Comparison of ENCODE assay signal across 8 cellular contexts in the genomic region with DNA sequence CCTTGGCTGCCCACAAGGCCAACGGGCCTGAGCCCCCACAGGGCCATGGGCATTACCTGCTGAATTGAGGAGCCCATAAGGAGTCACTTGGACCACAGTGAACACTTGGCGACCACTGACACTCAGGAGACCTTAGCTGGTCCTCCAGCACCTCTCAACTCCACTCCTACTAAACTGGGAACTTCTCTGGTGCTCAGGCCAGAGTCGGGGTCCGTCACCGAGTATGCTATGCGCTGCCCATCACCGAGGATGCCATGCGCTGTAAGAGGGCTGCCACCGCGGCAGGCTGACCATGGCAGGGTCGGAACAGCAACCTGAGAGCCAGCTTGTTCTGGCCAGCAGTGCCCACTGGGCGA. TPM values are rescaled to one million over a fixed set of nuclear protein-coding genes. Genes with fewer than 3 reads are reported as not detected.
A peak's percentile ranks its signal among the peaks of the same experiment; 100 is the strongest.
DNase-seq lines count a peak whose midpoint lies in the region; ATAC-seq and TF ChIP-seq lines count a peak whose summit lies in the region.

No MANE protein-coding gene starts in this region.

- peak; percentile 8 for ATAC-seq in SK-N-SH treated with all-trans-retinoic acid at 6 μM for 48 hours
- no peak for ATAC-seq in HG03571 (IDR thresholded peaks at IDR 0.05; ENCODE audit: unreplicated experiment)
- no peak for ATAC-seq in GM21737 (IDR thresholded peaks at IDR 0.05; ENCODE audit: unreplicated experiment)

- H3K4me2 ChIP-seq in fibroblast of lung (ENCODE audit: extremely low read depth, insufficient read depth, low read length): peak overlapping the region; percentile 44

- peaks cover 43% of the 10 kb centered on the region for H3K79me2 ChIP-seq in fibroblast of lung (ENCODE audit: control insufficient read depth, insufficient read depth, low read length)

- H3K27me3 ChIP-seq in fibroblast of lung (ENCODE audit: control insufficient read depth, insufficient read depth, low read length): no peaks in the 10 kb centered on the region

- TF ChIP-seq CTCF in GM12864 (IDR thresholded peaks at IDR 0.05; ENCODE audit: low read depth, low read length, missing control alignments): no peak
- TF ChIP-seq CTCF in fibroblast of lung (conservative IDR thresholded peaks at IDR 0.05 in 1 of 2, IDR thresholded peaks at IDR 0.05 in 1 of 2; ENCODE audit: low read depth in 1 of 2, low read length in 2 of 2): no peak
- TF ChIP-seq CTCF in retinal pigment epithelial cell (conservative IDR thresholded peaks at IDR 0.05; ENCODE audit: low read depth, low read length): no peak

- H3K27ac ChIP-seq in fibroblast of lung (ENCODE audit: insufficient read depth, low read length): peak overlapping the region; percentile 79

- peaks cover 24% of the 10 kb centered on the region for H3K36me3 ChIP-seq in fibroblast of lung (ENCODE audit: control insufficient read depth, insufficient read depth, low read length)

- peaks cover 39% of the 10 kb centered on the region for H3K4me1 ChIP-seq in fibroblast of lung (ENCODE audit: control insufficient read depth, extremely low read depth, insufficient read depth, low read length)

- no peak overlapping the region for H2AFZ ChIP-seq in fibroblast of lung (ENCODE audit: low read length)

- peaks cover 8% of the 10 kb centered on the region for H4K20me1 ChIP-seq in fibroblast of lung (ENCODE audit: control insufficient read depth, extremely low read depth, insufficient read depth, low read length)

- no peaks in the 10 kb centered on the region for H3K9me3 ChIP-seq in fibroblast of lung (ENCODE audit: control insufficient read depth, insufficient read depth, low read depth, low read length)

- H3K4me3 ChIP-seq in GM12864 (ENCODE audit: low read depth, low read length) (peak overlapping the region; percentile 86), fibroblast of lung (replicated peaks in 1 of 4; ENCODE audit: control extremely low read depth in 1 of 4, insufficient read depth in 1 of 4, low read depth in 3 of 4, low read length in 4 of 4) (peak overlapping the region; percentile 22 to 96 (median 85)), retinal pigment epithelial cell (ENCODE audit: low read length) (peak overlapping the region; percentile 37)

- H3K9ac ChIP-seq in fibroblast of lung (ENCODE audit: insufficient read depth, low read length): peak overlapping the region; percentile 93

- DNase-seq in GM12864 (ENCODE audit: low read depth): no peak
- DNase-seq in fibroblast of lung (ENCODE audit: low read depth in 2 of 2): no peak
- no peak for DNase-seq in retinal pigment epithelial cell (ENCODE audit: low read depth)
- DNase-seq in NCI-H774 (lab: John Stamatoyannopoulos, UW): no peak
- DNase-seq in NCI-H146 treated with DMSO at 0.1 percent for 48 hours (lab: John Stamatoyannopoulos, UW; ENCODE audit: unreplicated experiment): no peak

TF ChIP-seq in SK-N-SH treated with all-trans-retinoic acid at 6 μM for 48 hours, 23 proteins besides CTCF, POLR2A, EP300 and RAD21:
- TF ChIP-seq TOX (CRISPR knock-in tag; IDR thresholded peaks at IDR 0.05; ENCODE audit: borderline replicate concordance) (no peak), OSR1 (CRISPR knock-in tag; IDR thresholded peaks at IDR 0.05) (no peak), PPARA (CRISPR knock-in tag; IDR thresholded peaks at IDR 0.05; ENCODE audit: borderline replicate concordance) (no peak), CSDC2 (CRISPR knock-in tag; IDR thresholded peaks at IDR 0.05) (no peak), GLIS3 (CRISPR knock-in tag; IDR thresholded peaks at IDR 0.05) (no peak), CREB5 (CRISPR knock-in tag; IDR thresholded peaks at IDR 0.05; ENCODE audit: low read depth) (no peak), ESRRG (CRISPR knock-in tag; IDR thresholded peaks at IDR 0.05) (no peak), ZFP3 (CRISPR knock-in tag; IDR thresholded peaks at IDR 0.05) (no peak), ISL1 (CRISPR knock-in tag; IDR thresholded peaks at IDR 0.05) (no peak), ZC3H10 (CRISPR knock-in tag; IDR thresholded peaks at IDR 0.05) (no peak), ZNF565 (CRISPR knock-in tag; conservative IDR thresholded peaks at IDR 0.05; ENCODE audit: low read depth) (no peak), SNAI2 (CRISPR knock-in tag; IDR thresholded peaks at IDR 0.05) (no peak), ZNF8 (CRISPR knock-in tag; IDR thresholded peaks at IDR 0.05) (no peak), TCF4 (CRISPR knock-in tag; IDR thresholded peaks at IDR 0.05; ENCODE audit: borderline replicate concordance) (no peak)
- TF ChIP-seq, protein P1, sequence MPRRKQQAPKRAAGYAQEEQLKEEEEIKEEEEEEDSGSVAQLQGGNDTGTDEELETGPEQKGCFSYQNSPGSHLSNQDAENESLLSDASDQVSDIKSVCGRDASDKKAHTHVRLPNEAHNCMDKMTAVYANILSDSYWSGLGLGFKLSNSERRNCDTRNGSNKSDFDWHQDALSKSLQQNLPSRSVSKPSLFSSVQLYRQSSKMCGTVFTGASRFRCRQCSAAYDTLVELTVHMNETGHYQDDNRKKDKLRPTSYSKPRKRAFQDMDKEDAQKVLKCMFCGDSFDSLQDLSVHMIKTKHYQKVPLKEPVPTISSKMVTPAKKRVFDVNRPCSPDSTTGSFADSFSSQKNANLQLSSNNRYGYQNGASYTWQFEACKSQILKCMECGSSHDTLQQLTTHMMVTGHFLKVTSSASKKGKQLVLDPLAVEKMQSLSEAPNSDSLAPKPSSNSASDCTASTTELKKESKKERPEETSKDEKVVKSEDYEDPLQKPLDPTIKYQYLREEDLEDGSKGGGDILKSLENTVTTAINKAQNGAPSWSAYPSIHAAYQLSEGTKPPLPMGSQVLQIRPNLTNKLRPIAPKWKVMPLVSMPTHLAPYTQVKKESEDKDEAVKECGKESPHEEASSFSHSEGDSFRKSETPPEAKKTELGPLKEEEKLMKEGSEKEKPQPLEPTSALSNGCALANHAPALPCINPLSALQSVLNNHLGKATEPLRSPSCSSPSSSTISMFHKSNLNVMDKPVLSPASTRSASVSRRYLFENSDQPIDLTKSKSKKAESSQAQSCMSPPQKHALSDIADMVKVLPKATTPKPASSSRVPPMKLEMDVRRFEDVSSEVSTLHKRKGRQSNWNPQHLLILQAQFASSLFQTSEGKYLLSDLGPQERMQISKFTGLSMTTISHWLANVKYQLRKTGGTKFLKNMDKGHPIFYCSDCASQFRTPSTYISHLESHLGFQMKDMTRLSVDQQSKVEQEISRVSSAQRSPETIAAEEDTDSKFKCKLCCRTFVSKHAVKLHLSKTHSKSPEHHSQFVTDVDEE (CRISPR knock-in tag; IDR thresholded peaks at IDR 0.05): no peak
- TF ChIP-seq, protein P2, sequence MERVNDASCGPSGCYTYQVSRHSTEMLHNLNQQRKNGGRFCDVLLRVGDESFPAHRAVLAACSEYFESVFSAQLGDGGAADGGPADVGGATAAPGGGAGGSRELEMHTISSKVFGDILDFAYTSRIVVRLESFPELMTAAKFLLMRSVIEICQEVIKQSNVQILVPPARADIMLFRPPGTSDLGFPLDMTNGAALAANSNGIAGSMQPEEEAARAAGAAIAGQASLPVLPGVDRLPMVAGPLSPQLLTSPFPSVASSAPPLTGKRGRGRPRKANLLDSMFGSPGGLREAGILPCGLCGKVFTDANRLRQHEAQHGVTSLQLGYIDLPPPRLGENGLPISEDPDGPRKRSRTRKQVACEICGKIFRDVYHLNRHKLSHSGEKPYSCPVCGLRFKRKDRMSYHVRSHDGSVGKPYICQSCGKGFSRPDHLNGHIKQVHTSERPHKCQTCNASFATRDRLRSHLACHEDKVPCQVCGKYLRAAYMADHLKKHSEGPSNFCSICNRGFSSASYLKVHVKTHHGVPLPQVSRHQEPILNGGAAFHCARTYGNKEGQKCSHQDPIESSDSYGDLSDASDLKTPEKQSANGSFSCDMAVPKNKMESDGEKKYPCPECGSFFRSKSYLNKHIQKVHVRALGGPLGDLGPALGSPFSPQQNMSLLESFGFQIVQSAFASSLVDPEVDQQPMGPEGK (CRISPR knock-in tag; IDR thresholded peaks at IDR 0.05; ENCODE audit: borderline replicate concordance): no peak
- TF ChIP-seq, protein P3, sequence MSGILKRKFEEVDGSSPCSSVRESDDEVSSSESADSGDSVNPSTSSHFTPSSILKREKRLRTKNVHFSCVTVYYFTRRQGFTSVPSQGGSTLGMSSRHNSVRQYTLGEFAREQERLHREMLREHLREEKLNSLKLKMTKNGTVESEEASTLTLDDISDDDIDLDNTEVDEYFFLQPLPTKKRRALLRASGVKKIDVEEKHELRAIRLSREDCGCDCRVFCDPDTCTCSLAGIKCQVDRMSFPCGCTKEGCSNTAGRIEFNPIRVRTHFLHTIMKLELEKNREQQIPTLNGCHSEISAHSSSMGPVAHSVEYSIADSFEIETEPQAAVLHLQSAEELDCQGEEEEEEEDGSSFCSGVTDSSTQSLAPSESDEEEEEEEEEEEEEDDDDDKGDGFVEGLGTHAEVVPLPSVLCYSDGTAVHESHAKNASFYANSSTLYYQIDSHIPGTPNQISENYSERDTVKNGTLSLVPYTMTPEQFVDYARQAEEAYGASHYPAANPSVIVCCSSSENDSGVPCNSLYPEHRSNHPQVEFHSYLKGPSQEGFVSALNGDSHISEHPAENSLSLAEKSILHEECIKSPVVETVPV (CRISPR knock-in tag; IDR thresholded peaks at IDR 0.05): no peak

RNA-seq across cellular contexts. Expression of gene SQSTM1, which starts 0.6 kb away (rescaled TPM):
- 1,096 and 1,894 TPM in 2 replicates for total RNA-seq in fibroblast of lung
- polyA plus RNA-seq in fibroblast of lung: 212 and 310 TPM in 2 replicates
- polyA plus RNA-seq in fibroblast of lung (2012): 451 and 724 TPM in 2 replicates
- 385 and 386 TPM in 2 replicates for polyA minus RNA-seq in fibroblast of lung (ENCODE audit: low replicate concordance)

RNA-seq across cellular contexts. Expression of gene MGAT4B, which starts 13.4 kb away (rescaled TPM):
- total RNA-seq in fibroblast of lung: 116 and 157 TPM in 2 replicates
- polyA plus RNA-seq in fibroblast of lung: 172 and 175 TPM in 2 replicates
- 144 and 153 TPM in 2 replicates for polyA plus RNA-seq in fibroblast of lung (2012)
- polyA minus RNA-seq in fibroblast of lung (ENCODE audit: low replicate concordance): 468 and 469 TPM in 2 replicates

RNA-seq across cellular contexts. Expression of gene LTC4S, which starts 26.3 kb away (rescaled TPM):
- 0.83 and 4.1 TPM in 2 replicates for total RNA-seq in fibroblast of lung
- 0.32 and 0.78 TPM in 2 replicates for polyA plus RNA-seq in fibroblast of lung
- 1.1 and 2.4 TPM in 2 replicates for polyA plus RNA-seq in fibroblast of lung (2012)
- not detected in 2 replicates for polyA minus RNA-seq in fibroblast of lung (ENCODE audit: low replicate concordance)

RNA-seq across cellular contexts. Expression of gene MRNIP, which starts 38.5 kb away (rescaled TPM):
- 15.4 and 21.0 TPM in 2 replicates for total RNA-seq in fibroblast of lung
- polyA plus RNA-seq in fibroblast of lung: 8.2 and 8.6 TPM in 2 replicates
- polyA plus RNA-seq in fibroblast of lung (2012): 10.8 and 11.9 TPM in 2 replicates
- 1.6 and 6.9 TPM in 2 replicates for polyA minus RNA-seq in fibroblast of lung (ENCODE audit: low replicate concordance)
